Comparison of ENCODE assay signal across 1 cellular context in the genomic region with DNA sequence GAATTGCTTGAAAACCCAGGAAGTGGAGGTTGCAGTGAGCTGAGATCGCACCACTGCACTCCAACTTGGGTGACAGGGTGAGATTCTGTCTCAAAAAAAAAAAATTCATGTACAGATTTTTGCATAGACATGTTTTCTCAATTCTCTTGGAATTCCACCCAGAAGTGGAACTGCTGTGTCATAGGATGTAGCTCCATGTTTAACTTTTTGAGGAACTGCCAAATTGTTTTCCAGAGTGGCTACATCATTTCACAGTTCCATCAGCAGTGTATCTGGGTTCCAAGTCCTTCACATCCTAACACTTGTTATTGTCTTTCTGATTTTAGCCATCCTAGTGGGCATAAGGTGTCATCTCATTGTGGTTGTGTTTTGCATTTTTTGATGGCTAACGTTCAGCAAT.
TF ChIP-seq lines count a peak whose summit lies in the region.

No MANE protein-coding gene starts in this region.

TF ChIP-seq in GM12878, 131 proteins besides CTCF, POLR2A, EP300 and RAD21:
- no peak for TF ChIP-seq ASH2L (IDR thresholded peaks at IDR 0.05; ENCODE audit: borderline replicate concordance, low read depth)
- TF ChIP-seq, protein P1, sequence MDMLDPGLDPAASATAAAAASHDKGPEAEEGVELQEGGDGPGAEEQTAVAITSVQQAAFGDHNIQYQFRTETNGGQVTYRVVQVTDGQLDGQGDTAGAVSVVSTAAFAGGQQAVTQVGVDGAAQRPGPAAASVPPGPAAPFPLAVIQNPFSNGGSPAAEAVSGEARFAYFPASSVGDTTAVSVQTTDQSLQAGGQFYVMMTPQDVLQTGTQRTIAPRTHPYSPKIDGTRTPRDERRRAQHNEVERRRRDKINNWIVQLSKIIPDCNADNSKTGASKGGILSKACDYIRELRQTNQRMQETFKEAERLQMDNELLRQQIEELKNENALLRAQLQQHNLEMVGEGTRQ (IDR thresholded peaks at IDR 0.05; ENCODE audit: borderline replicate concordance, low read depth, low read length): no peak
- TF ChIP-seq NR2F1 (conservative IDR thresholded peaks at IDR 0.05): no peak
- TF ChIP-seq, protein P2, sequence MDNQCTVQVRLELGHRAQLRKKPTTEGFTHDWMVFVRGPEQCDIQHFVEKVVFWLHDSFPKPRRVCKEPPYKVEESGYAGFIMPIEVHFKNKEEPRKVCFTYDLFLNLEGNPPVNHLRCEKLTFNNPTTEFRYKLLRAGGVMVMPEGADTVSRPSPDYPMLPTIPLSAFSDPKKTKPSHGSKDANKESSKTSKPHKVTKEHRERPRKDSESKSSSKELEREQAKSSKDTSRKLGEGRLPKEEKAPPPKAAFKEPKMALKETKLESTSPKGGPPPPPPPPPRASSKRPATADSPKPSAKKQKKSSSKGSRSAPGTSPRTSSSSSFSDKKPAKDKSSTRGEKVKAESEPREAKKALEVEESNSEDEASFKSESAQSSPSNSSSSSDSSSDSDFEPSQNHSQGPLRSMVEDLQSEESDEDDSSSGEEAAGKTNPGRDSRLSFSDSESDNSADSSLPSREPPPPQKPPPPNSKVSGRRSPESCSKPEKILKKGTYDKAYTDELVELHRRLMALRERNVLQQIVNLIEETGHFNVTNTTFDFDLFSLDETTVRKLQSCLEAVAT (IDR thresholded peaks at IDR 0.05): no peak
- no peak for TF ChIP-seq SMARCA5 (IDR thresholded peaks at IDR 0.05)
- TF ChIP-seq ZNF24 (IDR thresholded peaks at IDR 0.05): no peak
- TF ChIP-seq JUNB (IDR thresholded peaks at IDR 0.05): no peak
- TF ChIP-seq BACH1 (IDR thresholded peaks at IDR 0.05; ENCODE audit: borderline replicate concordance): no peak
- TF ChIP-seq ZBED1 (IDR thresholded peaks at IDR 0.05; ENCODE audit: borderline replicate concordance): no peak
- no peak for TF ChIP-seq PML (IDR thresholded peaks at IDR 0.05; ENCODE audit: low read length)
- TF ChIP-seq HDGF (IDR thresholded peaks at IDR 0.05): no peak
- no peak for TF ChIP-seq SP1 (IDR thresholded peaks at IDR 0.05; ENCODE audit: low read depth, low read length)
- TF ChIP-seq TCF12 (IDR thresholded peaks at IDR 0.05; ENCODE audit: low read depth, low read length): no peak
- TF ChIP-seq, protein P3, sequence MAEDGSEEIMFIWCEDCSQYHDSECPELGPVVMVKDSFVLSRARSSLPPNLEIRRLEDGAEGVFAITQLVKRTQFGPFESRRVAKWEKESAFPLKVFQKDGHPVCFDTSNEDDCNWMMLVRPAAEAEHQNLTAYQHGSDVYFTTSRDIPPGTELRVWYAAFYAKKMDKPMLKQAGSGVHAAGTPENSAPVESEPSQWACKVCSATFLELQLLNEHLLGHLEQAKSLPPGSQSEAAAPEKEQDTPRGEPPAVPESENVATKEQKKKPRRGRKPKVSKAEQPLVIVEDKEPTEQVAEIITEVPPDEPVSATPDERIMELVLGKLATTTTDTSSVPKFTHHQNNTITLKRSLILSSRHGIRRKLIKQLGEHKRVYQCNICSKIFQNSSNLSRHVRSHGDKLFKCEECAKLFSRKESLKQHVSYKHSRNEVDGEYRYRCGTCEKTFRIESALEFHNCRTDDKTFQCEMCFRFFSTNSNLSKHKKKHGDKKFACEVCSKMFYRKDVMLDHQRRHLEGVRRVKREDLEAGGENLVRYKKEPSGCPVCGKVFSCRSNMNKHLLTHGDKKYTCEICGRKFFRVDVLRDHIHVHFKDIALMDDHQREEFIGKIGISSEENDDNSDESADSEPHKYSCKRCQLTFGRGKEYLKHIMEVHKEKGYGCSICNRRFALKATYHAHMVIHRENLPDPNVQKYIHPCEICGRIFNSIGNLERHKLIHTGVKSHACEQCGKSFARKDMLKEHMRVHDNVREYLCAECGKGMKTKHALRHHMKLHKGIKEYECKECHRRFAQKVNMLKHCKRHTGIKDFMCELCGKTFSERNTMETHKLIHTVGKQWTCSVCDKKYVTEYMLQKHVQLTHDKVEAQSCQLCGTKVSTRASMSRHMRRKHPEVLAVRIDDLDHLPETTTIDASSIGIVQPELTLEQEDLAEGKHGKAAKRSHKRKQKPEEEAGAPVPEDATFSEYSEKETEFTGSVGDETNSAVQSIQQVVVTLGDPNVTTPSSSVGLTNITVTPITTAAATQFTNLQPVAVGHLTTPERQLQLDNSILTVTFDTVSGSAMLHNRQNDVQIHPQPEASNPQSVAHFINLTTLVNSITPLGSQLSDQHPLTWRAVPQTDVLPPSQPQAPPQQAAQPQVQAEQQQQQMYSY (CRISPR knock-in tag; IDR thresholded peaks at IDR 0.05): no peak
- TF ChIP-seq CBFB (IDR thresholded peaks at IDR 0.05; ENCODE audit: low read depth): no peak
